Comparison of ENCODE assay signal across 9 cellular contexts in the genomic region with DNA sequence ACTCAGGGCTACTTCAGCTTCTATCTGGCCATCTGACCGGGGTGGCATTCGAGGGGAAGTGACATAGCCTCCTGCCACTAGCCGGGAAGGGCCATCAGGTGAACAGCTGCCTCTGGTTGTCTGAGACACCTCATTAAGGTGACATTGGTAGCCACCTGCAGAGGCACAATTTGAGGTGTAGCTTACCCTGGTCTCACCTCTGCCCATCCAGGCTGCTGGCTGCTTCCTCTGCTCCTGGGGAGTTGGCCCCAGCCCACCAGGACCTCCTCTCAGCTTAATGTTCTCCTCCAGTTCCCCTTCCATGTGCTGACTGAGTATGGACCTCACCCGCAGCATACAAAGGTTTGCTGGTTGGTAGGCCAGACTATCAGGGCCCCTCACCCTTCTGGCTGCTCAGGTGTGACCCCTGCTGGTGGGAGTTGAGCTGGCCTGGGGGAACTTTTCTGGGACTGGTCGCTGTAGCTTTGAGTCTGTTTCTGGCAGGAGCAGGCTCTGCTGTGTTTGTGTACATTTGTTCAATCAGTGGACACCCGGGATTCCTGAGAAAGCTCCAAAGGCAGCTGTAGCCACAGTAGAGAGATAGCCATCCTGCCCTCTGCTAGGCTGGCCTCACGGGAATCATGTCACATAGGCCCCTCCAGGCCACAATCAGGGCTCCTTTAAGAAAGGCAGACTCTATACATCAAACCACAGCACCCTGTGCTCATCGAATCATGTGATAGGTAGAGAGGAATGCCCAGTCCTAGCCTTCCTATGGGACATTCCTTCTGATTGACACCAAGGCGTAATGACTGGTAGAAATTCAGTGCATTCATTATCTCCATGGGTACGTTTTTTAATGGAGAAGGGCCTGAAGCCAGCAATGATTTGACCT.
DNase-seq lines count a peak whose midpoint lies in the region; ATAC-seq and TF ChIP-seq lines count a peak whose summit lies in the region.
"Had no signal": no experiment of that assay in that cellular context is flagged by ENCODE, and none has a peak within 500 bp of the region (broad histone marks: within the 10 kb centered on the region; RNA-seq: fewer than 3 reads in every experiment).

No MANE protein-coding gene starts in this region.

- no peaks in the 10 kb centered on the region for H3K27me3 ChIP-seq in thyroid gland

- no peak overlapping the region for H3K27ac Mint-ChIP-seq in activated T-cell treated with anti-CD3 and anti-CD28 coated beads, Interleukin-2, amount 50 U/mL, for 24 hours

- H3K4me3 ChIP-seq in AG09309 (ENCODE audit: control insufficient read depth, low read depth, low read length) (no peak overlapping the region), fibroblast of the aortic adventitia (ENCODE audit: low read depth, low read length) (no peak overlapping the region), thyroid gland (replicated peaks in 1 of 3) (no peak overlapping the region)
- H3K4me3 ChIP-seq: skin epidermis had no signal

- 64% methylated on average over 9 to 10 of the region's 10 CpGs for WGBS in thyroid gland, 2 donors

- TF ChIP-seq CTCF in AG09309 (IDR thresholded peaks at IDR 0.05; ENCODE audit: control insufficient read depth, insufficient read depth, low read depth, low read length, missing control alignments), result peak; percentile 71
- TF ChIP-seq CTCF in fibroblast of the aortic adventitia (IDR thresholded peaks at IDR 0.05; ENCODE audit: insufficient read depth, low read length), result peak; percentile 66
- TF ChIP-seq CTCF in thyroid gland (IDR thresholded peaks at IDR 0.05), result peak; percentile 23 to 59 (median 48)

- no peaks in the 10 kb centered on the region for H3K36me3 ChIP-seq in thyroid gland

- peaks cover 2% of the 10 kb centered on the region for H3K4me1 Mint-ChIP-seq in activated T-cell treated with anti-CD3 and anti-CD28 coated beads, Interleukin-2, amount 50 U/mL, for 24 hours (ENCODE audit: low read depth)

- no peak for TF ChIP-seq POLR2A in thyroid gland (IDR thresholded peaks at IDR 0.05)

- no peak overlapping the region for H3K27ac ChIP-seq in thyroid gland
- H3K27ac ChIP-seq: skin epidermis had no signal

- no peak overlapping the region for H3K4me3 Mint-ChIP-seq in activated T-cell treated with anti-CD3 and anti-CD28 coated beads, Interleukin-2, amount 50 U/mL, for 24 hours

- H3K27me3 Mint-ChIP-seq in activated T-cell treated with anti-CD3 and anti-CD28 coated beads, Interleukin-2, amount 50 U/mL, for 24 hours, result no peaks in the 10 kb centered on the region

- no peaks in the 10 kb centered on the region for H3K9me3 ChIP-seq in thyroid gland

- intact Hi-C loops in thyroid gland (cut with DNase I), result no loop called here

- DNase-seq in AG09309 (ENCODE audit: low read depth) (no peak), NOMO-1 treated with DMSO at 0.1 percent for 48 hours (lab: John Stamatoyannopoulos, UW; ENCODE audit: unreplicated experiment) (peak; percentile 49), fibroblast of the aortic adventitia (ENCODE audit: low read depth) (peak; percentile 22), nucleus accumbens (lab: John Stamatoyannopoulos, UW) (peak in 48 of 56 donors; percentile 16 to 84 (median 43)), thyroid gland (peak; percentile 52 to 54)
- peak; percentile 81 for DNase-seq in activated T-cell treated with anti-CD3 and anti-CD28 coated beads, Interleukin-2, amount 50 U/mL, for 24 hours

- no peaks in the 10 kb centered on the region for H3K36me3 Mint-ChIP-seq in activated T-cell treated with anti-CD3 and anti-CD28 coated beads, Interleukin-2, amount 50 U/mL, for 24 hours (ENCODE audit: low read depth)

- no peaks in the 10 kb centered on the region for H3K9me3 Mint-ChIP-seq in activated T-cell treated with anti-CD3 and anti-CD28 coated beads, Interleukin-2, amount 50 U/mL, for 24 hours

- ATAC-seq in GM18909 (IDR thresholded peaks at IDR 0.05; ENCODE audit: poor library complexity, unreplicated experiment) (peak; percentile 61), GM18858 (IDR thresholded peaks at IDR 0.05; ENCODE audit: unreplicated experiment) (no peak)

- no peaks in the 10 kb centered on the region for H3K4me1 ChIP-seq in thyroid gland
